In genomic region chr10:29908977-29909376, GRCh38 we compare ENCODE assay signal across 13 cellular contexts.
A peak's percentile ranks its signal among the peaks of the same experiment; 100 is the strongest.
DNase-seq lines count a peak whose midpoint lies in the region; ATAC-seq and TF ChIP-seq lines count a peak whose summit lies in the region.
"Had no signal": no experiment of that assay in that cellular context is flagged by ENCODE, and none has a peak within 500 bp of the region (broad histone marks: within the 10 kb centered on the region; RNA-seq: fewer than 3 reads in every experiment).

No MANE protein-coding gene starts in this region.

- no peaks in the 10 kb centered on the region for H3K9me3 ChIP-seq in Peyer's patch
- H3K9me3 ChIP-seq: BE2C, uterus had no signal

- TF ChIP-seq CTCF in choroid plexus epithelial cell (conservative IDR thresholded peaks at IDR 0.05; ENCODE audit: low read depth, low read length): no peak
- TF ChIP-seq CTCF in Peyer's patch (IDR thresholded peaks at IDR 0.05): no peak

- ATAC-seq in T-cell (replicated peaks in 1 of 4) (peak in 3 of 4 experiments; percentile 53 to 68 (median 66)), GM18858 (IDR thresholded peaks at IDR 0.05; ENCODE audit: unreplicated experiment) (no peak)

- peaks cover 21 to 26% of the 10 kb centered on the region in 2 donors for H3K27me3 Mint-ChIP-seq in T-cell

- peaks cover 8 to 10% (median 9%) of the 10 kb centered on the region in 3 donors for H3K4me1 Mint-ChIP-seq in T-cell

- no peaks in the 10 kb centered on the region for H3K36me3 Mint-ChIP-seq in T-cell

- peak overlapping the region in 1 of 3 donors; percentile 48 for H3K4me3 Mint-ChIP-seq in T-cell

- no peaks in the 10 kb centered on the region for H3K36me3 ChIP-seq in Peyer's patch
- H3K36me3 ChIP-seq: BE2C, uterus had no signal

- H3K9me3 Mint-ChIP-seq in T-cell: no peaks in the 10 kb centered on the region

- H3K27ac Mint-ChIP-seq in T-cell: no peak overlapping the region

- no peak for TF ChIP-seq POLR2A in Peyer's patch (IDR thresholded peaks at IDR 0.05)

- H3K27me3 ChIP-seq in Peyer's patch: no peaks in the 10 kb centered on the region
- H3K27me3 ChIP-seq: BE2C, uterus had no signal

- POLR2A ChIA-PET in T-cell (lab: Charles Lee): no interaction called here

- DNase-seq in stimulated activated CD4-positive, alpha-beta T cell treated with anti-CD3 and anti-CD28 coated beads, Interleukin-4, amount 100 ng/mL, for 24 hours: peak; percentile 11
- DNase-seq in stimulated activated CD4-positive, alpha-beta T cell treated with anti-CD3 and anti-CD28 coated beads, Interleukin-4, amount 100 ng/mL, for 1 hour: no peak
- DNase-seq in T-cell (peak in 10 of 34 experiments; percentile 2 to 45 (median 5)), choroid plexus epithelial cell (ENCODE audit: low read depth) (peak; percentile 31), Peyer's patch (no peak), hippocampal formation (lab: John Stamatoyannopoulos, UW) (no peak), AML-193 (lab: John Stamatoyannopoulos, UW) (no peak)
- DNase-seq: BE2C, caudate nucleus, EL, NCI-H1105 treated with DMSO at 0.1 percent for 48 hours, uterus had no signal

- H3K4me3 ChIP-seq in choroid plexus epithelial cell (ENCODE audit: low read depth, low read length) (no peak overlapping the region), Peyer's patch (no peak overlapping the region)
- H3K4me3 ChIP-seq: uterus had no signal

- no peaks in the 10 kb centered on the region for H3K4me1 ChIP-seq in Peyer's patch
- H3K4me1 ChIP-seq: BE2C, uterus had no signal

- CTCF ChIA-PET in T-cell (lab: Charles Lee): no interaction called here

- no peak overlapping the region for H3K27ac ChIP-seq in Peyer's patch
- H3K27ac ChIP-seq: uterus had no signal

Comparison
In these comparisons a context has a peak if more than half of its experiments do, and no peak if none do; other contexts are left out.
1. DNase-seq: peak in stimulated activated CD4-positive, alpha-beta T cell treated with anti-CD3 and anti-CD28 coated beads, Interleukin-4, amount 100 ng/mL, for 24 hours (single experiment) and choroid plexus epithelial cell (single experiment); none in stimulated activated CD4-positive, alpha-beta T cell treated with anti-CD3 and anti-CD28 coated beads, Interleukin-4, amount 100 ng/mL, for 1 hour (single experiment), Peyer's patch (0 of 3), hippocampal formation (0 of 2) and AML-193 (0 of 2).